11 cellular contexts compared by ENCODE assay signal in the genomic region with DNA sequence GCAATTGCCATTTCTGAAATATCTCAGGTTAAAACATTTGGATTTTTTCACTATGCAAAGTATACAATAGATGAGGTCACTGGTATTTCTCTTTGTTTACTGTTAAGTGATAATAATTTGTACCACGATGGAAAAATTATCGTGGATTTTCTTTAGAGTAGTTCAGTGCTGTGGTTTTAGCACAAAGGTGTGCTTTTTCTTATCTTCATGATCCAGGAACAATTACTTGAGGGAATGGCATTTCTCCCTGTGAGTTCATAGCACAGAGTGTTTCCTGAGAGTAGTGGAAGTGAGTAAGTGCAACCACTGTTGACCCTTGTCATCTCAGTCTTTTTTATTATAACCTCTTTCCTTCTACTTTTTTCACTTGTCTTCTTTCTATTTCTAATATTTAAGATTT.
DNase-seq lines count a peak whose midpoint lies in the region; ATAC-seq and TF ChIP-seq lines count a peak whose summit lies in the region.
"Had no signal": no experiment of that assay in that cellular context is flagged by ENCODE, and none has a peak within 500 bp of the region (broad histone marks: within the 10 kb centered on the region; RNA-seq: fewer than 3 reads in every experiment).

No MANE protein-coding gene starts in this region.

- no peak overlapping the region for H2AK5ac ChIP-seq in mesendoderm (ENCODE audit: low read length)

- H3K9me3 ChIP-seq in heart right ventricle (no peaks in the 10 kb centered on the region), upper lobe of left lung (no peaks in the 10 kb centered on the region), osteoblast (ENCODE audit: low read depth, low read length) (no peaks in the 10 kb centered on the region)
- H3K9me3 ChIP-seq: thyroid gland had no signal

- ATAC-seq in heart right ventricle (peak in 2 of 8 donors; percentile 34 to 43), upper lobe of left lung (ENCODE audit: low FRiP score in 2 of 2) (peak in 1 of 2 donors; percentile 45), GM21528 (IDR thresholded peaks at IDR 0.05; ENCODE audit: low FRiP score, unreplicated experiment) (no peak), HG02678 (IDR thresholded peaks at IDR 0.05; ENCODE audit: unreplicated experiment) (no peak)
- ATAC-seq: naive thymus-derived CD8-positive, alpha-beta T cell had no signal

- intact Hi-C loops in heart right ventricle (cut with DNase I) (no loop called here), cardiac septum (cut with DNase I) (loop anchor here (10.0 kb wide), 1 partner anchor 49 kb away; no protein-coding TSS in a partner anchor)

- H4K20me1 ChIP-seq in osteoblast (ENCODE audit: insufficient read depth, low read length): no peaks in the 10 kb centered on the region

- no peak for TF ChIP-seq EP300 in upper lobe of left lung (IDR thresholded peaks at IDR 0.05)

- H4K8ac ChIP-seq in mesendoderm (ENCODE audit: low read depth, low read length): no peak overlapping the region

- no peak overlapping the region for H3K56ac ChIP-seq in mesendoderm (ENCODE audit: low read length)

- H4K5ac ChIP-seq in mesendoderm (ENCODE audit: low read length): no peak overlapping the region

- H3K36me3 ChIP-seq in heart right ventricle: no peaks in the 10 kb centered on the region
- H3K36me3 ChIP-seq in mesendoderm (ENCODE audit: control insufficient read depth, insufficient read depth, low read length): no peaks in the 10 kb centered on the region
- H3K36me3 ChIP-seq in upper lobe of left lung: no peaks in the 10 kb centered on the region
- H3K36me3 ChIP-seq in osteoblast (ENCODE audit: insufficient read depth, low read length): no peaks in the 10 kb centered on the region
- H3K36me3 ChIP-seq: thyroid gland had no signal

- DNase-seq in heart right ventricle (no peak), cardiac septum (ENCODE audit: low spot score) (no peak), dermis blood vessel endothelial cell (peak; percentile 86), mesendoderm (peak; percentile 57), upper lobe of left lung (no peak), osteoblast (ENCODE audit: insufficient read length, low spot score, missing footprints) (no peak)
- DNase-seq: activated T-cell treated with anti-CD3 and anti-CD28 coated beads, Interleukin-2, amount 50 U/mL, for 1 hour; naive thymus-derived CD8-positive, alpha-beta T cell; thyroid gland had no signal

- no peak overlapping the region for H2BK120ac ChIP-seq in mesendoderm (ENCODE audit: low read depth, low read length)

- H3K4me2 ChIP-seq in mesendoderm (ENCODE audit: low read length): no peak overlapping the region
- no peak overlapping the region for H3K4me2 ChIP-seq in osteoblast (ENCODE audit: insufficient read depth, low read length)

- TF ChIP-seq CTCF in heart right ventricle (IDR thresholded peaks at IDR 0.05): no peak
- no peak for TF ChIP-seq CTCF in upper lobe of left lung (IDR thresholded peaks at IDR 0.05)
- TF ChIP-seq CTCF in osteoblast (IDR thresholded peaks at IDR 0.05; ENCODE audit: extremely low read depth, low read depth, low read length): no peak

- H3K9ac ChIP-seq in mesendoderm (ENCODE audit: low read length): no peak overlapping the region

- peaks cover 2 to 78% (median 39%) of the 10 kb centered on the region in 9 donors for H3K4me1 ChIP-seq in heart right ventricle
- no peaks in the 10 kb centered on the region for H3K4me1 ChIP-seq in mesendoderm (ENCODE audit: control insufficient read depth, low read depth, low read length)
- peaks cover 9 to 18% (median 12%) of the 10 kb centered on the region in 4 donors for H3K4me1 ChIP-seq in upper lobe of left lung
- H3K4me1 ChIP-seq in osteoblast (ENCODE audit: insufficient read depth, low read length): no peaks in the 10 kb centered on the region
- H3K4me1 ChIP-seq: thyroid gland had no signal

- TF ChIP-seq POLR2A in upper lobe of left lung (IDR thresholded peaks at IDR 0.05): no peak

- no peak overlapping the region for H3K18ac ChIP-seq in mesendoderm (ENCODE audit: low read length)

- peaks cover 2% of the 10 kb centered on the region for H3K79me2 ChIP-seq in mesendoderm (ENCODE audit: control insufficient read depth, insufficient read depth, low read length)
- no peaks in the 10 kb centered on the region for H3K79me2 ChIP-seq in osteoblast (ENCODE audit: insufficient read depth, low read length)

- H3K23ac ChIP-seq in mesendoderm (ENCODE audit: low read length): no peak overlapping the region

- H3K27ac ChIP-seq in heart right ventricle (peak overlapping the region in 8 of 10 donors; percentile 38 to 85 (median 58)), mesendoderm (ENCODE audit: low read depth, low read length) (no peak overlapping the region), upper lobe of left lung (peak overlapping the region; percentile 73 to 85 (median 79)), osteoblast (ENCODE audit: low read depth, low read length) (no peak overlapping the region)
- H3K27ac ChIP-seq: thyroid gland had no signal

- H2BK5ac ChIP-seq in mesendoderm (ENCODE audit: low read length): no peak overlapping the region

- no peaks in the 10 kb centered on the region for H3K27me3 ChIP-seq in heart right ventricle
- H3K27me3 ChIP-seq in mesendoderm (ENCODE audit: insufficient read depth, low read length, poor library complexity): no peaks in the 10 kb centered on the region
- H3K27me3 ChIP-seq in upper lobe of left lung: no peaks in the 10 kb centered on the region
- no peaks in the 10 kb centered on the region for H3K27me3 ChIP-seq in osteoblast (ENCODE audit: insufficient read depth, low read length)
- H3K27me3 ChIP-seq: thyroid gland had no signal

- WGBS in heart right ventricle, 2 donors: 44 to 65% methylated on average over 2 of the region's 2 CpGs
- WGBS in mesendoderm (ENCODE audit: extremely low coverage, insufficient coverage, low lambda C conversion rate): no CpG with 5 or more reads among the region's 2 CpGs
- WGBS in upper lobe of left lung, 2 donors: 12% methylated on average over 2 of the region's 2 CpGs

- H3K4ac ChIP-seq in mesendoderm (ENCODE audit: low read depth, low read length): no peak overlapping the region

- no peak overlapping the region for H2AFZ ChIP-seq in osteoblast (ENCODE audit: low read length)

- no peak overlapping the region for H2BK15ac ChIP-seq in mesendoderm (replicated peaks; ENCODE audit: low read depth)

- H3K4me3 ChIP-seq in heart right ventricle: peak overlapping the region in 2 of 10 donors; percentile 3 to 45
- H3K4me3 ChIP-seq in mesendoderm (ENCODE audit: low read length): no peak overlapping the region
- peak overlapping the region in 3 of 4 donors; percentile 6 to 30 (median 17) for H3K4me3 ChIP-seq in upper lobe of left lung
- H3K4me3 ChIP-seq in osteoblast (ENCODE audit: insufficient read depth, low read length): no peak overlapping the region
- H3K4me3 ChIP-seq: thyroid gland had no signal

- H3K79me1 ChIP-seq in mesendoderm (ENCODE audit: low read length): no peaks in the 10 kb centered on the region

Comparison
In these comparisons a context has a peak if more than half of its experiments do, and no peak if none do; other contexts are left out.
1. DNase-seq: peak in dermis blood vessel endothelial cell (single experiment) and mesendoderm (single experiment); none in heart right ventricle (0 of 2), cardiac septum (single experiment), upper lobe of left lung (0 of 2) and osteoblast (single experiment).
2. H3K27ac ChIP-seq: peak in heart right ventricle (8 of 10) and upper lobe of left lung (4 of 4); none in mesendoderm (single experiment) and osteoblast (single experiment).
3. H3K4me3 ChIP-seq: peak in upper lobe of left lung (3 of 4); none in mesendoderm (single experiment) and osteoblast (single experiment).